Comparison of ENCODE assay signal across 8 cellular contexts in genomic region chr6:53725791-53726575, GRCh38.
DNase-seq lines count a peak whose midpoint lies in the region; ATAC-seq and TF ChIP-seq lines count a peak whose summit lies in the region.

No MANE protein-coding gene starts in this region.

- H3K9ac ChIP-seq in liver (ENCODE audit: low read depth in 1 of 2, low read length in 2 of 2), result no peak overlapping the region

- H3K9me3 ChIP-seq in liver (ENCODE audit: control insufficient read depth in 4 of 4, low read length in 3 of 4), result no peaks in the 10 kb centered on the region

- ATAC-seq in GM19035 (IDR thresholded peaks at IDR 0.05; ENCODE audit: unreplicated experiment) (peak; percentile 93), HG03280 (IDR thresholded peaks at IDR 0.05; ENCODE audit: unreplicated experiment) (peak; percentile 92)

- TF ChIP-seq CTCF in liver (IDR thresholded peaks at IDR 0.05; ENCODE audit: low read depth, low read length, missing input control), result peak; percentile 97

- DNase-seq in Ammon's horn (ENCODE audit: low spot score) (peak; percentile 90), NCI-H460 (ENCODE audit: extremely low read depth, low read depth) (peak; percentile 67), cerebellum (ENCODE audit: low spot score) (peak; percentile 84)
- peak; percentile 64 to 76 for DNase-seq in activated CD4-positive, alpha-beta T cell treated with anti-CD3 and anti-CD28 coated beads for 4 hours
- peak; percentile 49 to 58 (median 53) for DNase-seq in stimulated activated CD4-positive, alpha-beta T cell treated with anti-CD3 and anti-CD28 coated beads, TNF-alpha, amount 100 ng/mL, for 4 hours (ENCODE audit: low read depth in 3 of 3)

- 41% methylated on average over 18 of the region's 18 CpGs for WGBS in liver

- H3K36me3 ChIP-seq in liver (ENCODE audit: control insufficient read depth in 4 of 4, insufficient read depth in 3 of 4, low read depth in 1 of 4, low read length in 3 of 4), result no peaks in the 10 kb centered on the region

- H3K27me3 ChIP-seq in liver (ENCODE audit: control insufficient read depth in 4 of 4, insufficient read depth in 4 of 4, low read length in 3 of 4), result no peaks in the 10 kb centered on the region

- H3K4me1 ChIP-seq in liver (ENCODE audit: control insufficient read depth in 4 of 4, insufficient read depth in 4 of 4, low read length in 3 of 4), result peaks cover 0 to 6% (median 3%) of the 10 kb centered on the region in 4 donors

- H3K4me3 ChIP-seq in liver (ENCODE audit: low read depth in 1 of 3, low read length in 3 of 3), result no peak overlapping the region

- H3K27ac ChIP-seq in liver (ENCODE audit: low read depth in 1 of 2, low read length in 2 of 2), result no peak overlapping the region

- TF ChIP-seq RAD21 in liver (IDR thresholded peaks at IDR 0.05), result peak; percentile 86 to 89

TF ChIP-seq in liver, 16 proteins besides CTCF, POLR2A, EP300 and RAD21:
- TF ChIP-seq GABPA (IDR thresholded peaks at IDR 0.05 in 1 of 2, conservative IDR thresholded peaks at IDR 0.05 in 1 of 2) (no peak), FOXA2 (IDR thresholded peaks at IDR 0.05) (no peak), ZBTB33 (IDR thresholded peaks at IDR 0.05) (no peak), HNF4A (conservative IDR thresholded peaks at IDR 0.05) (no peak), YY1 (IDR thresholded peaks at IDR 0.05) (no peak), EGR1 (IDR thresholded peaks at IDR 0.05; ENCODE audit: low read depth in 2 of 2) (no peak), TAF1 (conservative IDR thresholded peaks at IDR 0.05) (no peak), SP1 (IDR thresholded peaks at IDR 0.05) (no peak), JUND (IDR thresholded peaks at IDR 0.05) (no peak), NR2F2 (IDR thresholded peaks at IDR 0.05) (no peak)
- TF ChIP-seq, protein P1, sequence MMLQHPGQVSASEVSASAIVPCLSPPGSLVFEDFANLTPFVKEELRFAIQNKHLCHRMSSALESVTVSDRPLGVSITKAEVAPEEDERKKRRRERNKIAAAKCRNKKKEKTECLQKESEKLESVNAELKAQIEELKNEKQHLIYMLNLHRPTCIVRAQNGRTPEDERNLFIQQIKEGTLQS (IDR thresholded peaks at IDR 0.05), result no peak
